ENCODE assay signal across 8 cellular contexts in the genomic region with DNA sequence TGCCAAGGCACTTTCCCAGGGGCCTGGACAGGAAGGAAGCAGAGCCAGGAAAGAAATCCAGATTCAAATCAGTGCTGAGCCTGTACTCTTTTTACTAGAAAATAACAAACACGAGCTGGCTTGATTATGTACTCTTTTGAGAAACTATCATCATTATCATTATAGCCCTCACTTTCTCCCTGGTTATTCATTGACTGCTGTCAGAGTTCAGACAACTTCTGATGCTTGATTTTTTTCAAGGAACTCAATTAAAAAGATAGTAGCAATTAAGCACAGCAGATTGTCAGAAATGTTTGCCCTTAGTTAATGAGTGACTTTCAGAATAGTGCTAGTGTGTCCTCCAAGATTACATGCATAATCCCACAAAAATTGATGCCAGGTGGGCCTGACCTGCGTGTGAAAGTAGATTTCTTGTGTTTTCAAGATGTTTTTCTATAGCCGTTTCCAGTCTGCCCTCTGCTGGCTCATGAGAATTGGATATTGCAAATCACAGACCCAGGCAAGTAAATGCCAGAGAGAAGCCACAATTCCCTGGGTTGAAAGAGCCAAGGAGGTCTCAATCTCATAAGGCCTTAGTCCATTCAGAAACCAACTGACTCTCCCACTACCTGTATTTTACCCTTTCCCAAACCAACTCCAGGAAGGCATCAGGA. TPM values are rescaled to one million over a fixed set of nuclear protein-coding genes. Genes with fewer than 3 reads are reported as not detected.
A peak's percentile ranks its signal among the peaks of the same experiment; 100 is the strongest.
DNase-seq lines count a peak whose midpoint lies in the region; ATAC-seq and TF ChIP-seq lines count a peak whose summit lies in the region.

No MANE protein-coding gene starts in this region.

- no peaks in the 10 kb centered on the region for H3K79me2 ChIP-seq in SK-N-SH (ENCODE audit: insufficient read depth)

- WGBS in SK-N-SH (ENCODE audit: low lambda C conversion rate) = 2% methylated on average over 3 of the region's 3 CpGs

- ATAC-seq in HG02870 (IDR thresholded peaks at IDR 0.05; ENCODE audit: unreplicated experiment) (peak; percentile 65), HG03469 (IDR thresholded peaks at IDR 0.05; ENCODE audit: unreplicated experiment) (no peak), HG03196 (IDR thresholded peaks at IDR 0.05; ENCODE audit: unreplicated experiment) (no peak), GM19455 (IDR thresholded peaks at IDR 0.05; ENCODE audit: unreplicated experiment) (no peak)

- H4K20me1 ChIP-seq in SK-N-SH (ENCODE audit: insufficient read depth) = no peaks in the 10 kb centered on the region; the same call in 1 of the 2 replicates

- H3F3A ChIP-seq in SK-N-SH (replicated peaks; ENCODE audit: insufficient read depth) = no peaks in the 10 kb centered on the region

- H3K4me1 ChIP-seq in SK-N-SH (ENCODE audit: control insufficient read depth in 1 of 2, insufficient read depth in 2 of 2, low read depth in 1 of 2, low read length in 1 of 2) = no peaks in the 10 kb centered on the region; a peak in 1 of 4 replicates

- H3K9me2 ChIP-seq in SK-N-SH = no peaks in the 10 kb centered on the region

- TF ChIP-seq EP300 in SK-N-SH (IDR thresholded peaks at IDR 0.05; ENCODE audit: borderline replicate concordance in 1 of 2, low read depth in 1 of 2, low read length in 1 of 2) = no peak

- peak; percentile 56 for TF ChIP-seq CTCF in SK-N-SH (IDR thresholded peaks at IDR 0.05)

- no peaks in the 10 kb centered on the region for H3K36me3 ChIP-seq in SK-N-SH (replicated peaks in 1 of 2; ENCODE audit: control insufficient read depth in 1 of 2, insufficient read depth in 2 of 2, low read length in 1 of 2)

- no peaks in the 10 kb centered on the region for H3K27me3 ChIP-seq in SK-N-SH (ENCODE audit: insufficient read depth)

- H3K9ac ChIP-seq in SK-N-SH = no peak overlapping the region

- H3K9me3 ChIP-seq in SK-N-SH = no peaks in the 10 kb centered on the region

- CTCF ChIA-PET in SK-N-SH (lab: Yijun Ruan, JAX) = interaction anchor here (1.1 kb wide), 1 partner anchor 14 kb away, joined by 3 read pairs; a partner anchor contains a TSS

- POLR2A ChIA-PET in SK-N-SH (lab: Yijun Ruan, JAX) = no interaction called here

- H2AFZ ChIP-seq in SK-N-SH (ENCODE audit: low read depth) = no peak overlapping the region

- H3K4me2 ChIP-seq in SK-N-SH = no peak overlapping the region

- peak; percentile 43 for DNase-seq in ELR (ENCODE audit: low read depth)
- no peak for DNase-seq in SK-N-SH
- DNase-seq in medulla oblongata (ENCODE audit: extremely low spot score) = peak; percentile 12
- DNase-seq in GOT3 (lab: John Stamatoyannopoulos, UW) = no peak

- H3K27ac ChIP-seq in SK-N-SH (ENCODE audit: low read depth in 2 of 2, low read length in 1 of 2) = no peak overlapping the region

- H3K4me3 ChIP-seq in SK-N-SH (ENCODE audit: low read depth in 2 of 2, low read length in 1 of 2) = no peak overlapping the region

- peak; percentile 45 for TF ChIP-seq RAD21 in SK-N-SH (IDR thresholded peaks at IDR 0.05; ENCODE audit: low read length)

TF ChIP-seq in SK-N-SH, 30 proteins besides CTCF, POLR2A, EP300 and RAD21:
- no peak for TF ChIP-seq FOXJ3 (CRISPR knock-in tag; IDR thresholded peaks at IDR 0.05)
- TF ChIP-seq SMC3 (IDR thresholded peaks at IDR 0.05; ENCODE audit: low read depth, low read length) = peak; percentile 11; the same call in 1 of the 2 replicates

RNA-seq across cellular contexts. Expression of a gene that starts 14.3 kb away (rescaled TPM):
- 13.4 and 14.0 TPM in 2 replicates for polyA plus RNA-seq in SK-N-SH (2012; rRNA removed)
- 15.8 and 16.7 TPM in 2 replicates for polyA plus RNA-seq in SK-N-SH (2012; cell fraction: cytosol; rRNA removed)
- 4.0 and 7.8 TPM in 2 replicates for polyA plus RNA-seq in SK-N-SH (2012; cell fraction: nucleus; rRNA removed)

Comparison
In these comparisons a context has a peak if more than half of its experiments do, and no peak if none do; other contexts are left out.
1. DNase-seq: peak in ELR (single experiment) and medulla oblongata (single experiment); none in SK-N-SH (single experiment) and GOT3 (single experiment).